16 cellular contexts compared by ENCODE assay signal in genomic region chr6:149323925-149324324, GRCh38. TPM values are rescaled to one million over a fixed set of nuclear protein-coding genes. Genes with fewer than 3 reads are reported as not detected.
DNase-seq lines count a peak whose midpoint lies in the region; ATAC-seq and TF ChIP-seq lines count a peak whose summit lies in the region.
"Had no signal": no experiment of that assay in that cellular context is flagged by ENCODE, and none has a peak within 500 bp of the region (broad histone marks: within the 10 kb centered on the region; RNA-seq: fewer than 3 reads in every experiment).

No MANE protein-coding gene starts in this region.

- peak overlapping the region; percentile 88 for H3K4me3 Mint-ChIP-seq in activated T-cell treated with anti-CD3 and anti-CD28 coated beads, Interleukin-2, amount 50 U/mL, for 24 hours
- peak overlapping the region; percentile 76 for H3K4me3 Mint-ChIP-seq in activated naive CD8-positive, alpha-beta T cell treated with anti-CD3 and anti-CD28 coated beads, Interleukin-2, amount 10 ng/mL, durations not matched to agents 7 days and 5 days
- H3K4me3 Mint-ChIP-seq in neural progenitor cell = no peak overlapping the region

- POLR2A ChIA-PET in activated naive CD8-positive, alpha-beta T cell treated with anti-CD3 and anti-CD28 coated beads, Interleukin-2, amount 10 ng/mL, durations not matched to agents 7 days and 5 days (lab: Charles Lee) = interaction anchor here (1.2 to 1.3 kb wide), 2 partner anchors 195 to 241 kb away, joined by 3 read pairs; no protein-coding TSS in a partner anchor

- H3K36me3 ChIP-seq in neural progenitor cell = no peaks in the 10 kb centered on the region
- peaks cover 3% of the 10 kb centered on the region; the same call in 1 of the 2 replicates for H3K36me3 ChIP-seq in WERI-Rb-1
- H3K36me3 ChIP-seq: lower lobe of right lung, Peyer's patch, uterus had no signal

- ATAC-seq in activated naive CD8-positive, alpha-beta T cell treated with anti-CD3 and anti-CD28 coated beads, Interleukin-2, amount 10 ng/mL, durations not matched to agents 7 days and 5 days (ENCODE audit: low read depth) = no peak
- ATAC-seq in GM19023 (IDR thresholded peaks at IDR 0.05; ENCODE audit: unreplicated experiment) = no peak
- ATAC-seq: esophagus mucosa, lower lobe of right lung had no signal

- peaks cover 100% of the 10 kb centered on the region for H3K79me2 ChIP-seq in neural progenitor cell (ENCODE audit: low read depth)

- H3K9ac ChIP-seq in neural progenitor cell = no peak overlapping the region

- H3K27ac ChIP-seq in neural progenitor cell = no peak overlapping the region
- H3K27ac ChIP-seq in WERI-Rb-1 = no peak overlapping the region
- H3K27ac ChIP-seq: lower lobe of right lung, Peyer's patch had no signal

- no peaks in the 10 kb centered on the region for H3K27me3 ChIP-seq in neural progenitor cell
- H3K27me3 ChIP-seq in WERI-Rb-1 (ENCODE audit: insufficient read depth, low read depth, severe bottlenecking) = no peaks in the 10 kb centered on the region
- H3K27me3 ChIP-seq: Peyer's patch, uterus had no signal

- TF ChIP-seq CTCF in neural progenitor cell (IDR thresholded peaks at IDR 0.05) = no peak
- TF ChIP-seq CTCF in WERI-Rb-1 (IDR thresholded peaks at IDR 0.05; ENCODE audit: low read depth, low read length) = no peak

- H3K27ac Mint-ChIP-seq in activated T-cell treated with anti-CD3 and anti-CD28 coated beads, Interleukin-2, amount 50 U/mL, for 24 hours = peak overlapping the region; percentile 86
- peak overlapping the region; percentile 70 for H3K27ac Mint-ChIP-seq in activated naive CD8-positive, alpha-beta T cell treated with anti-CD3 and anti-CD28 coated beads, Interleukin-2, amount 10 ng/mL, durations not matched to agents 7 days and 5 days
- no peak overlapping the region for H3K27ac Mint-ChIP-seq in neural progenitor cell

- no peak overlapping the region for H2AFZ ChIP-seq in neural progenitor cell (replicated peaks)

- H3K9me3 Mint-ChIP-seq in activated T-cell treated with anti-CD3 and anti-CD28 coated beads, Interleukin-2, amount 50 U/mL, for 24 hours = no peaks in the 10 kb centered on the region
- no peaks in the 10 kb centered on the region for H3K9me3 Mint-ChIP-seq in activated naive CD8-positive, alpha-beta T cell treated with anti-CD3 and anti-CD28 coated beads, Interleukin-2, amount 10 ng/mL, durations not matched to agents 7 days and 5 days
- peaks cover 7% of the 10 kb centered on the region for H3K9me3 Mint-ChIP-seq in neural progenitor cell

- H3K4me1 ChIP-seq in neural progenitor cell = peaks cover 49% of the 10 kb centered on the region

- peaks cover 100% of the 10 kb centered on the region for H4K20me1 ChIP-seq in neural progenitor cell (ENCODE audit: low read depth)

- no peak for DNase-seq in activated T-cell treated with anti-CD3 and anti-CD28 coated beads, Interleukin-2, amount 50 U/mL, for 24 hours
- no peak for DNase-seq in activated T-cell treated with anti-CD3 and anti-CD28 coated beads, Interleukin-2, amount 50 U/mL, for 48 hours
- DNase-seq in M059J (ENCODE audit: low read depth) (peak; percentile 33), neural progenitor cell (ENCODE audit: low spot score) (peak; percentile 28), WERI-Rb-1 (no peak), CD1c-positive myeloid dendritic cell (ENCODE audit: extremely low spot score) (no peak)
- no peak for DNase-seq in activated naive CD8-positive, alpha-beta T cell treated with anti-CD3 and anti-CD28 coated beads, Interleukin-2, amount 10 ng/mL, durations not matched to agents 7 days and 5 days
- DNase-seq: hypothalamus, lower lobe of right lung, NCI-H1436, NCI-H510A, occipital lobe, Peyer's patch, uterus had no signal

- peaks cover 78% of the 10 kb centered on the region for H3K36me3 Mint-ChIP-seq in activated T-cell treated with anti-CD3 and anti-CD28 coated beads, Interleukin-2, amount 50 U/mL, for 24 hours (ENCODE audit: low read depth)
- peaks cover 44% of the 10 kb centered on the region for H3K36me3 Mint-ChIP-seq in activated naive CD8-positive, alpha-beta T cell treated with anti-CD3 and anti-CD28 coated beads, Interleukin-2, amount 10 ng/mL, durations not matched to agents 7 days and 5 days
- peaks cover 20% of the 10 kb centered on the region for H3K36me3 Mint-ChIP-seq in neural progenitor cell

- peak overlapping the region; percentile 22 for H3K4me2 ChIP-seq in neural progenitor cell

- H3K4me3 ChIP-seq in neural progenitor cell (no peak overlapping the region), WERI-Rb-1 (ENCODE audit: low read depth, low read length) (no peak overlapping the region)
- H3K4me3 ChIP-seq: lower lobe of right lung, Peyer's patch, uterus had no signal

- H3K9me3 ChIP-seq in neural progenitor cell (ENCODE audit: low read depth) (no peaks in the 10 kb centered on the region), WERI-Rb-1 (ENCODE audit: severe bottlenecking) (no peaks in the 10 kb centered on the region)
- H3K9me3 ChIP-seq: lower lobe of right lung, Peyer's patch, uterus had no signal

- no peaks in the 10 kb centered on the region for H3K27me3 Mint-ChIP-seq in activated T-cell treated with anti-CD3 and anti-CD28 coated beads, Interleukin-2, amount 50 U/mL, for 24 hours
- no peaks in the 10 kb centered on the region for H3K27me3 Mint-ChIP-seq in activated naive CD8-positive, alpha-beta T cell treated with anti-CD3 and anti-CD28 coated beads, Interleukin-2, amount 10 ng/mL, durations not matched to agents 7 days and 5 days
- no peaks in the 10 kb centered on the region for H3K27me3 Mint-ChIP-seq in neural progenitor cell (ENCODE audit: insufficient read depth, low read depth)

- peaks cover 5% of the 10 kb centered on the region for H3F3A ChIP-seq in neural progenitor cell (ENCODE audit: low read depth)

- peaks cover 86% of the 10 kb centered on the region for H3K4me1 Mint-ChIP-seq in activated T-cell treated with anti-CD3 and anti-CD28 coated beads, Interleukin-2, amount 50 U/mL, for 24 hours (ENCODE audit: low read depth)
- peaks cover 49% of the 10 kb centered on the region for H3K4me1 Mint-ChIP-seq in activated naive CD8-positive, alpha-beta T cell treated with anti-CD3 and anti-CD28 coated beads, Interleukin-2, amount 10 ng/mL, durations not matched to agents 7 days and 5 days
- peaks cover 39% of the 10 kb centered on the region for H3K4me1 Mint-ChIP-seq in neural progenitor cell

RNA-seq across cellular contexts. Expression of gene TAB2, which starts 6.4 kb away (rescaled TPM):
- total RNA-seq in M059J (2014; rRNA removed; shearing (Covaris generic)) = 50.3 and 71.6 TPM in 2 replicates
- 100 to 1,000 TPM; 115 to 130 TPM for total RNA-seq in activated naive CD8-positive, alpha-beta T cell treated with anti-CD3 and anti-CD28 coated beads, Interleukin-2, amount 10 ng/mL, durations not matched to agents 7 days and 5 days
- total RNA-seq in neural progenitor cell (ENCODE audit: low replicate concordance) = 49.2 and 70.9 TPM in 2 replicates

Comparison
In these comparisons a context has a peak if more than half of its experiments do, and no peak if none do; other contexts are left out.
1. DNase-seq: peak in M059J (single experiment) and neural progenitor cell (single experiment); none in activated T-cell treated with anti-CD3 and anti-CD28 coated beads, Interleukin-2, amount 50 U/mL, for 24 hours (single experiment), activated T-cell treated with anti-CD3 and anti-CD28 coated beads, Interleukin-2, amount 50 U/mL, for 48 hours (0 of 2), activated naive CD8-positive, alpha-beta T cell treated with anti-CD3 and anti-CD28 coated beads, Interleukin-2, amount 10 ng/mL, durations not matched to agents 7 days and 5 days (single experiment), WERI-Rb-1 (single experiment) and CD1c-positive myeloid dendritic cell (single experiment).